In genomic region chr9:126625329-126626116, GRCh38 we compare ENCODE assay signal across 10 cellular contexts. TPM values are rescaled to one million over a fixed set of nuclear protein-coding genes. Genes with fewer than 3 reads are reported as not detected.
DNase-seq lines count a peak whose midpoint lies in the region; ATAC-seq and TF ChIP-seq lines count a peak whose summit lies in the region.
"Had no signal": no experiment of that assay in that cellular context is flagged by ENCODE, and none has a peak within 500 bp of the region (broad histone marks: within the 10 kb centered on the region; RNA-seq: fewer than 3 reads in every experiment).

No MANE protein-coding gene starts in this region.

- WGBS in esophagus squamous epithelium, 2 donors, result 6 to 25% methylated on average over 12 to 19 of the region's 64 CpGs

- H3K9me3 Mint-ChIP-seq in progenitor cell of endocrine pancreas (ENCODE audit: low read depth), result no peaks in the 10 kb centered on the region

- H3K4me3 ChIP-seq in GM06990 (replicated peaks; ENCODE audit: low read depth, low read length), result peak overlapping the region; percentile 49
- peak overlapping the region; percentile 1 to 42 (median 40) for H3K4me3 ChIP-seq in Peyer's patch
- peak overlapping the region in 3 of 4 donors; percentile 9 to 59 (median 41) for H3K4me3 ChIP-seq in esophagus squamous epithelium

- H3K4me1 ChIP-seq in Peyer's patch (peaks cover 0 to 19% (median 4%) of the 10 kb centered on the region in 4 donors), esophagus squamous epithelium (peaks cover 15 to 36% (median 17%) of the 10 kb centered on the region in 3 donors)

- H3K9me3 ChIP-seq in Peyer's patch, result no peaks in the 10 kb centered on the region
- no peaks in the 10 kb centered on the region for H3K9me3 ChIP-seq in esophagus squamous epithelium

- H3K4me1 Mint-ChIP-seq in progenitor cell of endocrine pancreas (ENCODE audit: low read depth), result peaks cover 11% of the 10 kb centered on the region

- H3K27me3 ChIP-seq in GM06990 (replicated peaks; ENCODE audit: control insufficient read depth, insufficient read depth, low read length), result peaks cover 9% of the 10 kb centered on the region
- peaks cover 0 to 72% of the 10 kb centered on the region in 2 donors for H3K27me3 ChIP-seq in Peyer's patch
- H3K27me3 ChIP-seq in esophagus squamous epithelium, result peaks cover 11 to 100% (median 47%) of the 10 kb centered on the region in 4 donors

- no peak overlapping the region for H3K27ac Mint-ChIP-seq in progenitor cell of endocrine pancreas

- TF ChIP-seq POLR2A in Peyer's patch (IDR thresholded peaks at IDR 0.05), result no peak
- TF ChIP-seq POLR2A in esophagus squamous epithelium (IDR thresholded peaks at IDR 0.05), result no peak

- H3K27ac ChIP-seq in Peyer's patch (no peak overlapping the region), esophagus squamous epithelium (no peak overlapping the region)

- H3K4me3 Mint-ChIP-seq in progenitor cell of endocrine pancreas (ENCODE audit: low read depth), result no peak overlapping the region

- H3K36me3 Mint-ChIP-seq in progenitor cell of endocrine pancreas (ENCODE audit: insufficient read depth), result no peaks in the 10 kb centered on the region

- TF ChIP-seq CTCF in GM06990 (IDR thresholded peaks at IDR 0.05; ENCODE audit: insufficient read depth, low read length, poor library complexity, severe bottlenecking) (no peak), Peyer's patch (IDR thresholded peaks at IDR 0.05) (no peak), esophagus squamous epithelium (IDR thresholded peaks at IDR 0.05) (no peak), progenitor cell of endocrine pancreas (IDR thresholded peaks at IDR 0.05; ENCODE audit: unreplicated experiment) (no peak)

- peaks cover 94% of the 10 kb centered on the region for H3K27me3 Mint-ChIP-seq in progenitor cell of endocrine pancreas

- intact Hi-C loops in esophagus squamous epithelium (cut with DNase I), result no loop called here

- H3K36me3 ChIP-seq in GM06990 (ENCODE audit: control insufficient read depth, insufficient read depth, low read length) (no peaks in the 10 kb centered on the region), Peyer's patch (no peaks in the 10 kb centered on the region), esophagus squamous epithelium (no peaks in the 10 kb centered on the region)

- ATAC-seq in HG03439 (IDR thresholded peaks at IDR 0.05; ENCODE audit: unreplicated experiment), result no peak

- DNase-seq in GM06990 (ENCODE audit: extremely low read depth, insufficient read length) (peak; percentile 22), Peyer's patch (no peak), esophagus squamous epithelium (lab: John Stamatoyannopoulos, UW) (no peak), retina (peak; percentile 86), progenitor cell of endocrine pancreas (ENCODE audit: low spot score, unreplicated experiment) (no peak), MV-4-11 (lab: John Stamatoyannopoulos, UW) (no peak)
- no peak for DNase-seq in stimulated activated naive CD4-positive, alpha-beta T cell treated with Interleukin-2 at 50 U/mL for 16 hours (lab: John Stamatoyannopoulos, UW)
- DNase-seq: NCI-H1092 had no signal

RNA-seq across cellular contexts. Expression of gene LMX1B, which starts 11.8 kb away (rescaled TPM):
- not detected for total RNA-seq in Peyer's patch
- under 1 TPM in 1 of 4 donors, not detected in 3; 0.23 TPM for total RNA-seq in esophagus squamous epithelium
- total RNA-seq in progenitor cell of endocrine pancreas, result 9.1 and 11.0 TPM in 2 replicates
- total RNA-seq: pulmonary artery endothelial cell had no signal

Comparison
In these comparisons a context has a peak if more than half of its experiments do, and no peak if none do; other contexts are left out.
1. DNase-seq: peak in GM06990 (single experiment) and retina (single experiment); none in Peyer's patch (0 of 3), esophagus squamous epithelium (single experiment), progenitor cell of endocrine pancreas (single experiment), MV-4-11 (single experiment) and stimulated activated naive CD4-positive, alpha-beta T cell treated with Interleukin-2 at 50 U/mL for 16 hours (single experiment).
2. Peak in every context shown above with its lines, with median percentiles within 50 percentile points of each other: H3K4me3 ChIP-seq.